21 cellular contexts compared by ENCODE assay signal in the genomic region with DNA sequence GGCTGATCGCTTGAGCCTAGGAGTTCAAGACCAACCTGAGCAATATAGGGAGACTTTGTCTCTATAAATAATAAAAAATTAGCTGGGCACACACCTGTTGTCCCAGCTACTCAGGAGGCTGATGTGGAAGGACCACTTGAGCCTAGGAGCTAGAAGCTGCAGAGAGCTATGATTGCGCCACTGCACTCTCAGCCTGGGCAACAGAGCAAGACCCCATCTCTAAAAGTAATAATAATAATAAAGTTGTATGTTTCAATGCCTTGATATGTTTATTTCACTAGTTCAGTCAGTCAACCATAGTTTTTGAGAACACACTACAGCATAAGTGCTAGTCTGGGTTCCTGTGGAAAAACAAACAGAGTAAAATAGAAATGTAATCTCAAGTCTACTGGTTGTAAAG. TPM values are rescaled to one million over a fixed set of nuclear protein-coding genes. Genes with fewer than 3 reads are reported as not detected.
DNase-seq lines count a peak whose midpoint lies in the region; ATAC-seq, FAIRE-seq and TF ChIP-seq lines count a peak whose summit lies in the region.
"Had no signal": no experiment of that assay in that cellular context is flagged by ENCODE, and none has a peak within 500 bp of the region (broad histone marks: within the 10 kb centered on the region; RNA-seq: fewer than 3 reads in every experiment).

No MANE protein-coding gene starts in this region.

- H2AFZ ChIP-seq in HepG2 (ENCODE audit: low read length) (no peak overlapping the region), MM.1S (ENCODE audit: low read length) (no peak overlapping the region)

- 100% methylated on average over 2 of the region's 2 CpGs for WGBS in HepG2 (ENCODE audit: low lambda C conversion rate)
- WGBS in right lobe of liver (ENCODE audit: insufficient coverage, low coverage, low lambda C conversion rate, missing lambda C conversion rate) = 94% methylated on average over 2 of the region's 2 CpGs

- intact Hi-C loops in HepG2 (cut with micrococcal nuclease; ENCODE audit: unreplicated experiment) = no loop called here
- intact Hi-C loops in right lobe of liver (cut with DNase I) = no loop called here
- intact Hi-C loops in left colon (cut with DNase I, micrococcal nuclease) = no loop called here

- peaks cover 100% of the 10 kb centered on the region for H3K79me2 ChIP-seq in HepG2 (ENCODE audit: insufficient read depth, low read length)
- peaks cover 20% of the 10 kb centered on the region for H3K79me2 ChIP-seq in MM.1S (ENCODE audit: low read length)

- H3K4me1 ChIP-seq in HepG2 (ENCODE audit: insufficient read depth, low read length) (peaks cover 69% of the 10 kb centered on the region), right lobe of liver (no peaks in the 10 kb centered on the region), MM.1S (ENCODE audit: low read length) (no peaks in the 10 kb centered on the region)

- H3K27me3 Mint-ChIP-seq in WTC11 (ENCODE audit: low read depth) = no peaks in the 10 kb centered on the region

- no peak for TF ChIP-seq RAD21 in HepG2 (CRISPR knock-in tag; IDR thresholded peaks at IDR 0.05)

- H3K27ac ChIP-seq in HepG2 (ENCODE audit: extremely low read length, insufficient read depth, low read length) (peak overlapping the region; percentile 14), right lobe of liver (no peak overlapping the region), MM.1S (ENCODE audit: low read length) (no peak overlapping the region)
- H3K27ac ChIP-seq: 22Rv1 had no signal

- BruUV-seq in HepG2 (replicated peaks; lab: Mats Ljungman, UMichigan) = no TSS peak

- no peaks in the 10 kb centered on the region for H3K9me3 Mint-ChIP-seq in WTC11
- H3K9me3 Mint-ChIP-seq: CD14-positive monocyte; CD8-positive, alpha-beta T cell; H9 had no signal

- H3K9me2 ChIP-seq in MM.1S (replicated peaks; ENCODE audit: insufficient read depth, low read length) = no peaks in the 10 kb centered on the region

- FAIRE-seq in HepG2 (lab: Jason Lieb, UNC) = no peak
- FAIRE-seq: D721Med, GM12892, HTR-8/SVneo had no signal

- no peaks in the 10 kb centered on the region for H3F3A ChIP-seq in MM.1S (ENCODE audit: insufficient read depth, low read length)

- in situ Hi-C loops in HepG2 (cut with HindIII; ENCODE audit: extremely low pct_ligation_motif_present, low pct_unique_long_range_greater_than_20kb) = no loop called here

- DNase-seq in HepG2 (ENCODE audit: low spot score) = peak; percentile 29
- DNase-seq in right lobe of liver = no peak
- no peak for DNase-seq in WTC11 (ENCODE audit: low spot score)
- DNase-seq in left colon = no peak
- DNase-seq in MM.1S = no peak
- DNase-seq in iPS-NIHi11 (ENCODE audit: low spot score) = no peak
- DNase-seq: CD8-positive, alpha-beta T cell; COR-L47; DMS153; DND-41; GDM1; GOT3; H9; IMR-90 had no signal

- H3K4me3 Mint-ChIP-seq in WTC11 = no peak overlapping the region
- H3K4me3 Mint-ChIP-seq: CD14-positive monocyte; CD8-positive, alpha-beta T cell had no signal

- H3K9ac ChIP-seq in HepG2 (ENCODE audit: insufficient read depth, low read depth, low read length) = no peak overlapping the region
- no peak overlapping the region for H3K9ac ChIP-seq in MM.1S (ENCODE audit: low read length)

- H3K4me3 ChIP-seq in HepG2 (replicated peaks in 1 of 3; ENCODE audit: insufficient read depth in 1 of 3, low read depth in 2 of 3, low read length in 3 of 3) = no peak overlapping the region
- no peak overlapping the region for H3K4me3 ChIP-seq in right lobe of liver
- no peak overlapping the region for H3K4me3 ChIP-seq in MM.1S (ENCODE audit: low read length)

- H3K4me2 ChIP-seq in HepG2 (ENCODE audit: low read depth, low read length) (no peak overlapping the region), MM.1S (ENCODE audit: low read depth, low read length) (no peak overlapping the region)

- 0 out of 2 replicates have a peak overlapping the region, but pooled peaks have one; percentile 95 for H3K27ac Mint-ChIP-seq in WTC11
- H3K27ac Mint-ChIP-seq: CD8-positive, alpha-beta T cell had no signal

- H4K20me1 ChIP-seq in HepG2 (ENCODE audit: insufficient read depth, low read length) (peaks cover 91% of the 10 kb centered on the region), MM.1S (ENCODE audit: insufficient read depth, low read length) (no peaks in the 10 kb centered on the region)

- peaks cover 10% of the 10 kb centered on the region for H3K36me3 Mint-ChIP-seq in WTC11
- H3K36me3 Mint-ChIP-seq: CD8-positive, alpha-beta T cell had no signal

- ATAC-seq in HepG2 (no peak), right lobe of liver (no peak), WTC11 (no peak), left colon (peak; percentile 12), GM19023 (IDR thresholded peaks at IDR 0.05; ENCODE audit: unreplicated experiment) (no peak), GM18907 (IDR thresholded peaks at IDR 0.05; ENCODE audit: unreplicated experiment) (no peak)
- ATAC-seq: CD8-positive, alpha-beta T cell had no signal

- CTCF ChIA-PET in HepG2 (lab: Yijun Ruan, JAX; ENCODE audit: low intra/inter-chr PET ratio, low total read pairs) = no interaction called here
- CTCF ChIA-PET in WTC11 (lab: Charles Lee) = interaction anchor here (0.6 to 2.2 kb wide), 3 partner anchors 15 to 1041 kb away, joined by 3 to 5 read pairs (median 4); no protein-coding TSS in a partner anchor

- H3K27me3 ChIP-seq in HepG2 (ENCODE audit: control insufficient read depth in 1 of 2, insufficient read depth in 2 of 2, low read length in 2 of 2) (no peaks in the 10 kb centered on the region), right lobe of liver (no peaks in the 10 kb centered on the region), MM.1S (replicated peaks; ENCODE audit: insufficient read depth, low read length) (no peaks in the 10 kb centered on the region)

- POLR2A ChIA-PET in HepG2 (lab: Yijun Ruan, JAX) = no interaction called here
- POLR2A ChIA-PET in WTC11 (lab: Charles Lee) = no interaction called here

- TF ChIP-seq EP300 in HepG2 (IDR thresholded peaks at IDR 0.05; ENCODE audit: low read depth in 2 of 2, low read length in 2 of 2) (no peak), HepG2 (CRISPR knock-in tag; IDR thresholded peaks at IDR 0.05; ENCODE audit: borderline replicate concordance) (no peak)

- H3K9me3 ChIP-seq in HepG2 (ENCODE audit: low read length) = no peaks in the 10 kb centered on the region
- H3K9me3 ChIP-seq in right lobe of liver = no peaks in the 10 kb centered on the region
- H3K9me3 ChIP-seq in MM.1S (replicated peaks; ENCODE audit: insufficient read depth, low read length) = no peaks in the 10 kb centered on the region

- TF ChIP-seq CTCF in HepG2 (CRISPR knock-in tag; IDR thresholded peaks at IDR 0.05) = no peak
- no peak for TF ChIP-seq CTCF in right lobe of liver (IDR thresholded peaks at IDR 0.05)
- TF ChIP-seq CTCF in WTC11 (IDR thresholded peaks at IDR 0.05) = no peak
- no peak for TF ChIP-seq CTCF in MM.1S (IDR thresholded peaks at IDR 0.05; ENCODE audit: low read length)

- H3K36me3 ChIP-seq in HepG2 (replicated peaks in 1 of 2; ENCODE audit: control insufficient read depth in 1 of 2, insufficient read depth in 2 of 2, low read length in 2 of 2) (peaks cover 4 to 8% of the 10 kb centered on the region in 2 experiments), right lobe of liver (no peaks in the 10 kb centered on the region), MM.1S (replicated peaks; ENCODE audit: insufficient read depth, low read length) (no peaks in the 10 kb centered on the region)

- H3K4me1 Mint-ChIP-seq in WTC11 = peaks cover 85% of the 10 kb centered on the region

- TF ChIP-seq POLR2A in HepG2 (IDR thresholded peaks at IDR 0.05; ENCODE audit: insufficient read depth in 1 of 2, low read depth in 2 of 2, low read length in 2 of 2) (no peak), right lobe of liver (IDR thresholded peaks at IDR 0.05) (no peak)

TF ChIP-seq in HepG2, 621 proteins besides CTCF, POLR2A, EP300 and RAD21:
- TF ChIP-seq FOXK1 (CRISPR knock-in tag; IDR thresholded peaks at IDR 0.05; ENCODE audit: borderline replicate concordance, low read depth) (no peak), ZFP90 (CRISPR knock-in tag; IDR thresholded peaks at IDR 0.05; ENCODE audit: borderline replicate concordance) (peak; percentile 58; the same call in 1 of the 2 replicates), ZNF121 (CRISPR knock-in tag; IDR thresholded peaks at IDR 0.05) (peak; percentile 95)

RNA-seq across cellular contexts. Expression of a gene that starts 36.5 kb away (rescaled TPM):
- 46.0 and 46.3 TPM in 2 replicates for total RNA-seq in HepG2 (2016; rRNA removed; fragmentation: Illumina TruSeq; extraction: Trizol)
- total RNA-seq in HepG2 (2016; cell fraction: cytosol; rRNA removed; fragmentation: Illumina TruSeq; extraction: Trizol; ENCODE audit: low read depth) = 27.3 and 31.8 TPM in 2 replicates
- total RNA-seq in HepG2 (2016; cell fraction: insoluble cytoplasmic fraction; rRNA removed; fragmentation: Illumina TruSeq; extraction: Trizol) = 36.6 and 47.1 TPM in 2 replicates
- 57.4 and 59.2 TPM in 2 replicates for total RNA-seq in HepG2 (2016; cell fraction: membrane; rRNA removed; fragmentation: Illumina TruSeq; extraction: Trizol)
- total RNA-seq in HepG2 (2016; cell fraction: nucleus; rRNA removed; fragmentation: Illumina TruSeq; extraction: Trizol) = 59.9 and 71.5 TPM in 2 replicates
- polyA plus RNA-seq in HepG2 (2011; rRNA removed) = 6.5 and 9.5 TPM in 2 replicates
- polyA plus RNA-seq in HepG2 (2011; cell fraction: cytosol; rRNA removed) = 3.6 and 6.7 TPM in 2 replicates
- polyA plus RNA-seq in HepG2 (2011; cell fraction: nucleus; rRNA removed) = 29.6 and 44.5 TPM in 2 replicates
- 93.3 and 101 TPM in 2 replicates for polyA plus RNA-seq in HepG2 (2012)
- polyA plus RNA-seq in HepG2 (2016; cell fraction: cytosol; fragmentation: Illumina TruSeq; extraction: Trizol; ENCODE audit: low read depth) = 22.3 and 25.9 TPM in 2 replicates
- 65.2 and 84.9 TPM in 2 replicates for polyA plus RNA-seq in HepG2 (2016; cell fraction: insoluble cytoplasmic fraction; fragmentation: Illumina TruSeq; extraction: Trizol; ENCODE audit: low read depth)
- 59.1 and 66.3 TPM in 2 replicates for polyA plus RNA-seq in HepG2 (2016; cell fraction: membrane; fragmentation: Illumina TruSeq; extraction: Trizol; ENCODE audit: low read depth)
- polyA plus RNA-seq in HepG2 (2016; cell fraction: nucleus; fragmentation: Illumina TruSeq; extraction: Trizol; ENCODE audit: insufficient read depth, low read depth) = 115 and 116 TPM in 2 replicates
- polyA minus RNA-seq in HepG2 (2011; rRNA and poly(A)+ RNA removed; ENCODE audit: low replicate concordance) = 11.7 TPM in 1 of 2 replicates, not detected in the other
- polyA minus RNA-seq in HepG2 (2011; cell fraction: cytosol; rRNA and poly(A)+ RNA removed) = 13.2 and 23.5 TPM in 2 replicates
- 110 and 124 TPM in 2 replicates for polyA minus RNA-seq in HepG2 (2011; cell fraction: nucleus; rRNA and poly(A)+ RNA removed)
- 1 to 10 TPM in 5 of 6 experiments, under 1 TPM in 1; 0.99 to 3.0 (median 1.8) TPM for total RNA-seq in right lobe of liver
- total RNA-seq in WTC11 (2021) = 133 to 157 TPM (median 150 TPM) in 3 replicates
- 10 to 100 TPM; 48.1 to 73.0 TPM for total RNA-seq in left colon
- total RNA-seq: CD8-positive, alpha-beta T cell had no signal

Comparison
In these comparisons a context has a peak if more than half of its experiments do, and no peak if none do; other contexts are left out.
1. RNA of a gene that starts 36.5 kb away (total RNA-seq): 133 to 157 TPM in WTC11, 48.1 to 73.0 TPM in left colon and 27.3 to 71.5 TPM in HepG2; 0.99 to 3.0 TPM in right lobe of liver; every median in the first group is over 4 times any median in the second.